In the genomic region with DNA sequence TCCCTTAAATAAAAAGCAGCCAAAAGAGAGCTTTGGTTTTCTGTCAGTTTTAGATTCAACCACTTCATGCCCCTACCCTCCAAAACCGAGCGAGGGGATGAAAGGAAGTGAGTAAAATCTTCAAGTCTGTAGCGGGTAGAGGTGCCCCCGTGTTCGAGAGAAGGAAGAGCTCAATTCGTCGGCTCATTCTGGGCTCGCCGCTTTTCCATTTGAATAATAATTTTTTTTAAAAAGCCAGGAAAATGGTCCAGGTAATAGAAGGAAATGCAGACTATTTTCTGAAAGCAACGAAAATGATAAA, we compare ENCODE assay signal across 8 cellular contexts.
DNase-seq lines count a peak whose midpoint lies in the region; ATAC-seq and TF ChIP-seq lines count a peak whose summit lies in the region.

No MANE protein-coding gene starts in this region.

- no peak for TF ChIP-seq EP300 in neural cell (conservative IDR thresholded peaks at IDR 0.05; ENCODE audit: poor library complexity, severe bottlenecking)

- H3K4me1 Mint-ChIP-seq in CD4-positive, alpha-beta memory T cell, result peaks cover 8 to 40% (median 24%) of the 10 kb centered on the region in 4 donors

- CTCF ChIA-PET in CD4-positive, alpha-beta memory T cell (lab: Charles Lee; ENCODE audit: partially characterized antibody), result interaction anchor here (0.8 to 3.7 kb wide), 8 partner anchors 8 to 503 kb away, joined by 3 to 13 read pairs (median 4); no protein-coding TSS in a partner anchor

- peaks cover 12% of the 10 kb centered on the region in 2 donors for H3K27me3 Mint-ChIP-seq in CD4-positive, alpha-beta memory T cell

- no peak overlapping the region for H3K27ac ChIP-seq in CD4-positive, alpha-beta memory T cell (ENCODE audit: low read depth, low read length)
- H3K27ac ChIP-seq in KMS-11 (peak overlapping the region; percentile 88), dorsolateral prefrontal cortex (peak overlapping the region in 16 of 59 donors; percentile 20 to 81 (median 70)), neural cell (ENCODE audit: low read length) (peak overlapping the region; percentile 91)

- peak overlapping the region; percentile 95 for H3K4me2 ChIP-seq in KMS-11
- H3K4me2 ChIP-seq in neural cell (ENCODE audit: low read length), result peak overlapping the region; percentile 93

- H3F3A ChIP-seq in neural cell (ENCODE audit: insufficient read depth, low read length, poor library complexity, severe bottlenecking), result peaks cover 3% of the 10 kb centered on the region

- H3K4me3 Mint-ChIP-seq in CD4-positive, alpha-beta memory T cell, result peak overlapping the region; percentile 87 to 100 (median 98)

- H3K9me2 ChIP-seq in neural cell (ENCODE audit: insufficient read depth, low read length), result no peaks in the 10 kb centered on the region

- no peaks in the 10 kb centered on the region for H3K9me3 ChIP-seq in CD4-positive, alpha-beta memory T cell (ENCODE audit: control insufficient read depth in 1 of 2, low read length in 2 of 2)
- H3K9me3 ChIP-seq in neural cell (ENCODE audit: low read length), result no peaks in the 10 kb centered on the region

- H3K9me3 Mint-ChIP-seq in CD4-positive, alpha-beta memory T cell, result peaks cover 0 to 4% (median 0%) of the 10 kb centered on the region in 8 donors

- H3K4me1 ChIP-seq in CD4-positive, alpha-beta memory T cell (ENCODE audit: insufficient read depth, low read length), result peaks cover 11% of the 10 kb centered on the region
- H3K4me1 ChIP-seq in KMS-11 (ENCODE audit: low read depth, poor library complexity, severe bottlenecking), result peaks cover 41% of the 10 kb centered on the region

- ATAC-seq in GM19397 (IDR thresholded peaks at IDR 0.05; ENCODE audit: unreplicated experiment) (no peak), HG03159 (IDR thresholded peaks at IDR 0.05; ENCODE audit: unreplicated experiment) (no peak)

- peaks cover 0 to 5% of the 10 kb centered on the region in 2 donors for H3K36me3 Mint-ChIP-seq in CD4-positive, alpha-beta memory T cell

- peak overlapping the region; percentile 85 to 99 (median 95) for H3K27ac Mint-ChIP-seq in CD4-positive, alpha-beta memory T cell

- no peak for TF ChIP-seq RAD21 in neural cell (conservative IDR thresholded peaks at IDR 0.05)

- no peaks in the 10 kb centered on the region for H3K27me3 ChIP-seq in CD4-positive, alpha-beta memory T cell (ENCODE audit: insufficient read depth, low read length)
- H3K27me3 ChIP-seq in KMS-11 (ENCODE audit: insufficient read depth, low read depth) (no peaks in the 10 kb centered on the region), dorsolateral prefrontal cortex (no peaks in the 10 kb centered on the region), neural cell (ENCODE audit: insufficient read depth, low read depth, low read length) (no peaks in the 10 kb centered on the region)

- H3K36me3 ChIP-seq in CD4-positive, alpha-beta memory T cell (ENCODE audit: insufficient read depth, low read length), result no peaks in the 10 kb centered on the region
- H3K36me3 ChIP-seq in KMS-11 (ENCODE audit: insufficient read depth) (peaks cover 7% of the 10 kb centered on the region; the same call in 1 of the 2 replicates), neural cell (ENCODE audit: insufficient read depth, low read length) (no peaks in the 10 kb centered on the region)

- no peak for TF ChIP-seq CTCF in KMS-11 (conservative IDR thresholded peaks at IDR 0.05; ENCODE audit: low read depth, low read length)
- TF ChIP-seq CTCF in dorsolateral prefrontal cortex (IDR thresholded peaks at IDR 0.05 in 54 of 56, conservative IDR thresholded peaks at IDR 0.05 in 2 of 56; ENCODE audit: low read depth in 1 of 56, partially characterized antibody in 56 of 56), result peak in 1 of 56 donors; percentile 9
- TF ChIP-seq CTCF in neural cell (IDR thresholded peaks at IDR 0.05; ENCODE audit: poor library complexity, severe bottlenecking), result no peak

- peak in 3 of 5 donors; percentile 18 to 39 (median 38) for DNase-seq in CD4-positive, alpha-beta memory T cell
- DNase-seq in dorsolateral prefrontal cortex (no peak), GM03348 (ENCODE audit: low spot score) (no peak), globus pallidus (ENCODE audit: low spot score) (no peak)

- POLR2A ChIA-PET in CD4-positive, alpha-beta memory T cell (lab: Charles Lee; ENCODE audit: partially characterized antibody), result interaction anchor here (0.9 to 4.9 kb wide), 10 partner anchors 9 to 388 kb away, joined by 3 to 51 read pairs (median 4); no protein-coding TSS in a partner anchor

- peaks cover 61% of the 10 kb centered on the region for H3K79me2 ChIP-seq in KMS-11 (ENCODE audit: insufficient read depth, low read depth)
- peaks cover 90% of the 10 kb centered on the region for H3K79me2 ChIP-seq in neural cell (replicated peaks; ENCODE audit: insufficient read depth, low read length)

- intact Hi-C loops in CD4-positive, alpha-beta memory T cell (cut with micrococcal nuclease), result loop anchor here (5.0 to 10.0 kb wide), 3 partner anchors 101 to 518 kb away; no protein-coding TSS in a partner anchor
- intact Hi-C loops in dorsolateral prefrontal cortex (cut with DNase I), result loop anchor here (5.0 to 10.0 kb wide), 3 partner anchors 281 to 1101 kb away; a partner anchor contains a TSS

- H4K20me1 ChIP-seq in KMS-11 (ENCODE audit: insufficient read depth) (peaks cover 17% of the 10 kb centered on the region), neural cell (ENCODE audit: insufficient read depth) (peaks cover 30% of the 10 kb centered on the region)

- H2AFZ ChIP-seq in KMS-11 (ENCODE audit: low read depth), result no peak overlapping the region
- no peak overlapping the region for H2AFZ ChIP-seq in neural cell (ENCODE audit: low read depth, low read length)

- peak overlapping the region; percentile 98 for H3K9ac ChIP-seq in KMS-11
- H3K9ac ChIP-seq in neural cell (ENCODE audit: low read length), result peak overlapping the region; percentile 94

- H3K4me3 ChIP-seq in CD4-positive, alpha-beta memory T cell (ENCODE audit: low read length in 2 of 2), result peak overlapping the region; percentile 29 to 47
- H3K4me3 ChIP-seq in KMS-11 (IDR thresholded peaks at IDR 0.05; ENCODE audit: insufficient read depth, low read depth, low read length) (peak overlapping the region; percentile 29), dorsolateral prefrontal cortex (peak overlapping the region; percentile 57 to 83 (median 73)), neural cell (ENCODE audit: low read length) (peak overlapping the region; percentile 87)

TF ChIP-seq in neural cell, 6 proteins besides CTCF, POLR2A, EP300 and RAD21:
- TF ChIP-seq SMC3 (conservative IDR thresholded peaks at IDR 0.05; ENCODE audit: poor library complexity) (no peak), TAF1 (IDR thresholded peaks at IDR 0.05; ENCODE audit: low read depth) (no peak), POLR2AphosphoS5 (IDR thresholded peaks at IDR 0.05) (no peak), EZH2 (IDR thresholded peaks at IDR 0.05; ENCODE audit: borderline replicate concordance, insufficient read depth, low read length, poor library complexity, severe bottlenecking) (no peak)
- TF ChIP-seq, protein P1, sequence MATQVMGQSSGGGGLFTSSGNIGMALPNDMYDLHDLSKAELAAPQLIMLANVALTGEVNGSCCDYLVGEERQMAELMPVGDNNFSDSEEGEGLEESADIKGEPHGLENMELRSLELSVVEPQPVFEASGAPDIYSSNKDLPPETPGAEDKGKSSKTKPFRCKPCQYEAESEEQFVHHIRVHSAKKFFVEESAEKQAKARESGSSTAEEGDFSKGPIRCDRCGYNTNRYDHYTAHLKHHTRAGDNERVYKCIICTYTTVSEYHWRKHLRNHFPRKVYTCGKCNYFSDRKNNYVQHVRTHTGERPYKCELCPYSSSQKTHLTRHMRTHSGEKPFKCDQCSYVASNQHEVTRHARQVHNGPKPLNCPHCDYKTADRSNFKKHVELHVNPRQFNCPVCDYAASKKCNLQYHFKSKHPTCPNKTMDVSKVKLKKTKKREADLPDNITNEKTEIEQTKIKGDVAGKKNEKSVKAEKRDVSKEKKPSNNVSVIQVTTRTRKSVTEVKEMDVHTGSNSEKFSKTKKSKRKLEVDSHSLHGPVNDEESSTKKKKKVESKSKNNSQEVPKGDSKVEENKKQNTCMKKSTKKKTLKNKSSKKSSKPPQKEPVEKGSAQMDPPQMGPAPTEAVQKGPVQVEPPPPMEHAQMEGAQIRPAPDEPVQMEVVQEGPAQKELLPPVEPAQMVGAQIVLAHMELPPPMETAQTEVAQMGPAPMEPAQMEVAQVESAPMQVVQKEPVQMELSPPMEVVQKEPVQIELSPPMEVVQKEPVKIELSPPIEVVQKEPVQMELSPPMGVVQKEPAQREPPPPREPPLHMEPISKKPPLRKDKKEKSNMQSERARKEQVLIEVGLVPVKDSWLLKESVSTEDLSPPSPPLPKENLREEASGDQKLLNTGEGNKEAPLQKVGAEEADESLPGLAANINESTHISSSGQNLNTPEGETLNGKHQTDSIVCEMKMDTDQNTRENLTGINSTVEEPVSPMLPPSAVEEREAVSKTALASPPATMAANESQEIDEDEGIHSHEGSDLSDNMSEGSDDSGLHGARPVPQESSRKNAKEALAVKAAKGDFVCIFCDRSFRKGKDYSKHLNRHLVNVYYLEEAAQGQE (IDR thresholded peaks at IDR 0.05; ENCODE audit: borderline replicate concordance), result no peak
TF ChIP-seq in neural cell: peak in this region for 0.

Comparison
In these comparisons a context has a peak if more than half of its experiments do, and no peak if none do; other contexts are left out.
1. DNase-seq: peak in CD4-positive, alpha-beta memory T cell (3 of 5); none in dorsolateral prefrontal cortex (0 of 10), GM03348 (single experiment) and globus pallidus (single experiment).
2. H3K4me3 ChIP-seq: peak in every context shown above with its lines; median percentile 87 in neural cell; 73 in dorsolateral prefrontal cortex; 38 in CD4-positive, alpha-beta memory T cell; 29 in KMS-11.